In the genomic region with DNA sequence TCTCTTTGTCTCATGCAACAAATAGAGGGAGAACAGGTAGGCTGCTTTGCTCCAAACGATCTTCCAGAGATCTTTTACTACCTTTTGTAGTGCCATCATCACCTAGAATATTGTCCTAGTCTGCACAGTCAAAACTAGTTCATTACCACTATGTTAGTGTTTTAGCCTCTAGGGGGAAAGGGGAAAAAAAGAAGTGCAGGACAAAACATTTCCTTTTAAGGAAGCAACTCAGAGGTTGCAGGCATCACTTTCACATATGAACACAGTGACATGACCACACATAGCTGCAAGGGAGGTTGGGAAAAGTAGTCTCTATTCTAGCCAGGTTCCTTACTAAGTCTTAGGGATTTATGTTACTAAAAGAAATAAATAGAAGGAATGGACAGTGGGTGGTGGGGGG, we compare ENCODE assay signal across 29 cellular contexts.
"Had no signal": no experiment of that assay in that cellular context is flagged by ENCODE, and none has a peak within 500 bp of the region (broad histone marks: within the 10 kb centered on the region; RNA-seq: fewer than 3 reads in every experiment).

No MANE protein-coding gene starts in this region.

- ATAC-seq: activated naive CD8-positive, alpha-beta T cell treated with anti-CD3 and anti-CD28 coated beads, Interleukin-2, amount 50 U/mL, for 24 hours; activated T-helper 17 cell treated with anti-CD3 and anti-CD28 coated beads, Interleukin-2, amount 50 U/mL, for 72 hours; body of pancreas; effector memory CD8-positive, alpha-beta T cell; gastroesophageal sphincter; heart right ventricle; WTC11 had no signal

- DNase-seq: activated CD4-positive, alpha-beta memory T cell treated with anti-CD3 and anti-CD28 coated beads, Interleukin-2, amount 10 ng/mL, durations not matched to agents 7 days and 5 days; activated CD4-positive, alpha-beta T cell treated with anti-CD3 and anti-CD28 coated beads for 1 hour; activated CD4-positive, alpha-beta T cell treated with anti-CD3 and anti-CD28 coated beads for 4 hours; activated CD4-positive, alpha-beta T cell treated with anti-CD3 and anti-CD28 coated beads, Interleukin-2, amount 10 ng/mL, durations not matched to agents 7 days and 5 days; activated CD4-positive, alpha-beta T cell treated with anti-CD3 and anti-CD28 coated beads, Interleukin-2, amount 50 U/mL, for 4 hours; activated CD8-positive, alpha-beta memory T cell treated with anti-CD3 and anti-CD28 coated beads, Interleukin-2, amount 50 U/mL, for 48 hours; activated effector memory CD4-positive, alpha-beta T cell treated with Interleukin-2 at 50 U/mL for 16 hours; activated gamma-delta T cell treated with Interleukin-2 at 50 U/mL for 16 hours; activated naive CD4-positive, alpha-beta T cell treated with Interleukin-2 at 50 U/mL for 16 hours; activated naive CD8-positive, alpha-beta T cell treated with anti-CD3 and anti-CD28 coated beads for 36 hours; activated naive CD8-positive, alpha-beta T cell treated with anti-CD3 and anti-CD28 coated beads, Interleukin-2, amount 50 U/mL, for 24 hours; activated T-cell treated with anti-CD3 and anti-CD28 coated beads for 4 hours; activated T-cell treated with anti-CD3 and anti-CD28 coated beads, Interleukin-2, amount 50 U/mL, for 24 hours; adrenal gland; amygdala; aorta; body of pancreas; caudate nucleus; cortex of kidney; dermis blood vessel endothelial cell; effector CD4-positive, alpha-beta T cell; effector memory CD8-positive, alpha-beta T cell; esophagus squamous epithelium; foreskin melanocyte; heart right ventricle; T-helper 2 cell had no signal
